Comparison of ENCODE assay signal across 10 cellular contexts in the genomic region with DNA sequence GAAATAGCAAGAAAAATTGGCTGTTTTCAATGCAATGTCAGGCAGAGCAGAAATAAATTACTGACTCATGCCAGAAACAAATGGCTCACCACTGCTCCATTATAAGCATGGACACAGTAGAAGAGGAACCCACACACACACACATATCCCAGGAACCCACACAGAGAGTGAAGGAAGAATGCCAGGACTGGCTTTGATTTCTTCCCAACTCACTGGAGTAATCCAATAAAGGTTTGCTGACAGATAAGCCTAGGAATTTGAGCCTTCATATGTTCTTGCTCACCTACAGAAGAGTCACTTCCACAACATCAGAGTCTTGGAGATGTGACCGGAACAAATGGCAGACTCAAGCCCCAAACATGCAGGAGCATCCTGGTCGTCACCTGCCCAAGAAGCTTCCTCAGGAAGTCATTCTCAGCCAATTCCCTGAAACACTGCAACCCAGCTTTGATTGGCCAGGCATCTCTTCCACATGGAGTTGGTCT. TPM values are rescaled to one million over a fixed set of nuclear protein-coding genes. Genes with fewer than 3 reads are reported as not detected.
A peak's percentile ranks its signal among the peaks of the same experiment; 100 is the strongest.
DNase-seq lines count a peak whose midpoint lies in the region; ATAC-seq and TF ChIP-seq lines count a peak whose summit lies in the region.
"Had no signal": no experiment of that assay in that cellular context is flagged by ENCODE, and none has a peak within 500 bp of the region (broad histone marks: within the 10 kb centered on the region; RNA-seq: fewer than 3 reads in every experiment).

No MANE protein-coding gene starts in this region.

- H3K27me3 ChIP-seq in Loucy (ENCODE audit: insufficient read depth, low read length, poor library complexity, severe bottlenecking) (no peaks in the 10 kb centered on the region), testis (no peaks in the 10 kb centered on the region)
- H3K27me3 ChIP-seq: SJCRH30 had no signal

- H3K27ac Mint-ChIP-seq in CD14-positive monocyte (peak overlapping the region; percentile 94 to 100 (median 97)), natural killer cell (peak overlapping the region; percentile 96)

- H3K4me1 ChIP-seq in Loucy (ENCODE audit: insufficient read depth, low read length, poor library complexity, severe bottlenecking) = peaks cover 68% of the 10 kb centered on the region
- H3K4me1 ChIP-seq in testis = peaks cover 23% of the 10 kb centered on the region
- H3K4me1 ChIP-seq: SJCRH30 had no signal

- H3K4me2 ChIP-seq in Loucy (ENCODE audit: low read depth, low read length, poor library complexity, severe bottlenecking) = peak overlapping the region; percentile 94

- 79 to 89% methylated on average over 2 of the region's 2 CpGs for WGBS in testis, 2 donors

- no peaks in the 10 kb centered on the region for H3K27me3 Mint-ChIP-seq in CD14-positive monocyte (ENCODE audit: low read depth in 3 of 3)
- H3K27me3 Mint-ChIP-seq in natural killer cell (ENCODE audit: low read depth in 2 of 2) = no peaks in the 10 kb centered on the region

- ATAC-seq in natural killer cell = no peak
- no peak for ATAC-seq in HG03469 (IDR thresholded peaks at IDR 0.05; ENCODE audit: unreplicated experiment)

- H3K79me2 ChIP-seq in Loucy (ENCODE audit: insufficient read depth, low read length) = peaks cover 67% of the 10 kb centered on the region

- TF ChIP-seq CTCF in CD14-positive monocyte (IDR thresholded peaks at IDR 0.05) (no peak), Loucy (conservative IDR thresholded peaks at IDR 0.05; ENCODE audit: low read length) (no peak), cardiac fibroblast (IDR thresholded peaks at IDR 0.05; ENCODE audit: low read depth, low read length) (no peak), natural killer cell (IDR thresholded peaks at IDR 0.05) (no peak), GM10266 (IDR thresholded peaks at IDR 0.05; ENCODE audit: control insufficient read depth, insufficient read depth, low read depth, missing control alignments) (no peak), RWPE1 (conservative IDR thresholded peaks at IDR 0.05; ENCODE audit: low read depth) (no peak), testis (IDR thresholded peaks at IDR 0.05) (no peak)

- CTCF ChIA-PET in RWPE1 (lab: Yijun Ruan, JAX) = no interaction called here

- intact Hi-C loops in CD14-positive monocyte (cut with micrococcal nuclease) = no loop called here
- intact Hi-C loops in natural killer cell (cut with micrococcal nuclease) = no loop called here
- intact Hi-C loops in testis (cut with DNase I; ENCODE audit: low total_unique reads) = no loop called here

- no peak for TF ChIP-seq POLR2A in testis (IDR thresholded peaks at IDR 0.05)

- DNase-seq in CD14-positive monocyte (ENCODE audit: low spot score) = no peak
- peak; percentile 47 to 62 for DNase-seq in cardiac fibroblast (ENCODE audit: low read depth in 2 of 2)
- no peak for DNase-seq in natural killer cell
- no peak for DNase-seq in GM10266 (ENCODE audit: extremely low spot score)
- no peak for DNase-seq in RWPE1 (ENCODE audit: low spot score)
- DNase-seq in testis = no peak
- DNase-seq: SJCRH30 had no signal

- no peaks in the 10 kb centered on the region for H3F3A ChIP-seq in Loucy (ENCODE audit: low read depth)

- H3K9me3 ChIP-seq in Loucy (ENCODE audit: insufficient read depth, low read depth, low read length) (no peaks in the 10 kb centered on the region), testis (no peaks in the 10 kb centered on the region)
- H3K9me3 ChIP-seq: SJCRH30 had no signal

- no peaks in the 10 kb centered on the region for H3K9me2 ChIP-seq in Loucy (replicated peaks; ENCODE audit: low read depth, low read length)

- H3K36me3 ChIP-seq in Loucy (ENCODE audit: insufficient read depth, low read length) = no peaks in the 10 kb centered on the region
- no peaks in the 10 kb centered on the region for H3K36me3 ChIP-seq in testis (ENCODE audit: low read depth, missing control alignments)

- H3K4me3 ChIP-seq in Loucy (ENCODE audit: low read length, poor library complexity, severe bottlenecking) = peak overlapping the region; percentile 95
- H3K4me3 ChIP-seq in cardiac fibroblast (replicated peaks in 1 of 2; ENCODE audit: low read depth in 2 of 2, low read length in 2 of 2) = peak overlapping the region in 1 of 2 donors; percentile 93
- no peak overlapping the region for H3K4me3 ChIP-seq in testis
- H3K4me3 ChIP-seq: SJCRH30, skin epidermis had no signal

- POLR2A ChIA-PET in RWPE1 (lab: Yijun Ruan, JAX; ENCODE audit: low non-redundant PET) = no interaction called here

- peak overlapping the region; percentile 93 for H3K9ac ChIP-seq in Loucy (ENCODE audit: low read depth, low read length, poor library complexity, severe bottlenecking)

- H3K4me1 Mint-ChIP-seq in CD14-positive monocyte (peaks cover 77% of the 10 kb centered on the region), natural killer cell (peaks cover 56 to 75% of the 10 kb centered on the region in 2 donors)

- H3K27ac ChIP-seq in RWPE1 (no peak overlapping the region), testis (no peak overlapping the region)
- H3K27ac ChIP-seq: SJCRH30 had no signal

- H3K4me3 Mint-ChIP-seq in CD14-positive monocyte (peak overlapping the region; percentile 9 to 65), natural killer cell (peak overlapping the region; percentile 96)

- H3K9me3 Mint-ChIP-seq in CD14-positive monocyte (peaks cover 0 to 1% (median 0%) of the 10 kb centered on the region in 7 donors), natural killer cell (no peaks in the 10 kb centered on the region)

- H3K36me3 Mint-ChIP-seq in CD14-positive monocyte (peaks cover 45 to 54% of the 10 kb centered on the region in 2 donors), natural killer cell (no peaks in the 10 kb centered on the region)

- no peak overlapping the region for H2AFZ ChIP-seq in Loucy (ENCODE audit: low read length)

- H4K20me1 ChIP-seq in Loucy (ENCODE audit: insufficient read depth, low read length, poor library complexity, severe bottlenecking) = peaks cover 15% of the 10 kb centered on the region

RNA-seq across cellular contexts. Expression of a gene that starts 2.2 kb away (rescaled TPM):
- polyA plus RNA-seq in CD14-positive monocyte = 1 to 10 TPM; 4.0 to 4.3 TPM
- total RNA-seq in natural killer cell = 10 to 100 TPM; 19.0 to 27.5 (median 22.9) TPM
- total RNA-seq in testis = 10 to 100 TPM; 31.1 to 31.5 TPM
- polyA plus RNA-seq in testis (ENCODE audit: insufficient read depth, low read depth, low replicate concordance) = 26.8 TPM

RNA-seq across cellular contexts. Expression of a gene that starts 14.5 kb away (rescaled TPM):
- polyA plus RNA-seq in CD14-positive monocyte = 10 to 100 TPM; 23.4 to 23.9 TPM
- 10 to 100 TPM; 29.0 to 41.8 (median 38.7) TPM for total RNA-seq in natural killer cell
- total RNA-seq in testis = 10 to 100 TPM; 57.3 to 65.0 TPM
- 28.4 TPM for polyA plus RNA-seq in testis (ENCODE audit: insufficient read depth, low read depth, low replicate concordance)

RNA-seq across cellular contexts. Expression of a gene that starts 35.3 kb away (rescaled TPM):
- 1 to 10 TPM; 2.2 to 2.4 TPM for polyA plus RNA-seq in CD14-positive monocyte
- 10 to 100 TPM; 50.4 to 58.7 (median 52.3) TPM for total RNA-seq in natural killer cell
- total RNA-seq in testis = 10 to 100 TPM; 86.2 to 89.4 TPM
- 82.9 TPM for polyA plus RNA-seq in testis (ENCODE audit: insufficient read depth, low read depth, low replicate concordance)

Comparison
In these comparisons a context has a peak if more than half of its experiments do, and no peak if none do; other contexts are left out.
1. DNase-seq: peak in cardiac fibroblast (2 of 2); none in CD14-positive monocyte (single experiment), natural killer cell (single experiment), GM10266 (single experiment), RWPE1 (single experiment) and testis (single experiment).